ENCODE assay signal across 7 cellular contexts in genomic region chr7:32966953-32967641, GRCh38. TPM values are rescaled to one million over a fixed set of nuclear protein-coding genes. Genes with fewer than 3 reads are reported as not detected.
A peak's percentile ranks its signal among the peaks of the same experiment; 100 is the strongest.
DNase-seq lines count a peak whose midpoint lies in the region; ATAC-seq, FAIRE-seq and TF ChIP-seq lines count a peak whose summit lies in the region.
"Not testable (repeated sequence)": the region's sequence is repeated elsewhere in the genome, so short reads cannot be mapped to it uniquely, and the experiment has no call there.

No MANE protein-coding gene starts in this region.

- not testable (repeated sequence) for TF ChIP-seq POLR2A in HepG2 (IDR thresholded peaks at IDR 0.05; ENCODE audit: insufficient read depth in 1 of 2, low read depth in 2 of 2, low read length in 2 of 2)

- intact Hi-C loops in left ventricle myocardium inferior (cut with micrococcal nuclease); HepG2 (cut with micrococcal nuclease; ENCODE audit: unreplicated experiment): not testable (repeated sequence)

- not testable (repeated sequence) for H3K4me2 ChIP-seq in HepG2 (ENCODE audit: low read depth, low read length)

- ATAC-seq in HepG2 = not testable (repeated sequence)
- ATAC-seq in omental fat pad (ENCODE audit: low FRiP score) = peak; percentile 36

- not testable (repeated sequence) for H3K9me3 ChIP-seq in left ventricle myocardium inferior (replicated peaks); HepG2 (ENCODE audit: low read length)

- 89% methylated on average over 5 of the region's 6 CpGs for whole genome bisulfite sequencing in HepG2 (ENCODE audit: low lambda C conversion rate)

- H3K9ac ChIP-seq in HepG2 (ENCODE audit: insufficient read depth, low read depth, low read length) = not testable (repeated sequence)

- CTCF ChIA-PET in HepG2 (lab: Yijun Ruan, JAX; ENCODE audit: low intra/inter-chr PET ratio, low total read pairs) = not testable (repeated sequence)

- TF ChIP-seq EP300 in HepG2 (IDR thresholded peaks at IDR 0.05; ENCODE audit: low read depth in 2 of 2, low read length in 2 of 2); HepG2 (CRISPR knock-in tag; IDR thresholded peaks at IDR 0.05; ENCODE audit: borderline replicate concordance): not testable (repeated sequence)

- H3K4me1 ChIP-seq in left ventricle myocardium inferior (peaks cover 39% of the 10 kb centered on the region), HepG2 (ENCODE audit: insufficient read depth, low read length) (peaks cover 18% of the 10 kb centered on the region)

- not testable (repeated sequence) for H3K4me3 ChIP-seq in fibroblast of pulmonary artery (replicated peaks; ENCODE audit: low read depth, low read length); left ventricle myocardium inferior; HepG2 (replicated peaks in 1 of 3; ENCODE audit: insufficient read depth in 1 of 3, low read depth in 2 of 3, low read length in 3 of 3)

- H3K79me2 ChIP-seq in HepG2 (ENCODE audit: insufficient read depth, low read length) = not testable (repeated sequence)

- TF ChIP-seq CTCF in fibroblast of pulmonary artery (IDR thresholded peaks at IDR 0.05; ENCODE audit: low read length, missing control alignments); left ventricle myocardium inferior (IDR thresholded peaks at IDR 0.05; ENCODE audit: borderline replicate concordance); HepG2 (CRISPR knock-in tag; IDR thresholded peaks at IDR 0.05); omental fat pad (IDR thresholded peaks at IDR 0.05): not testable (repeated sequence)

- not testable (repeated sequence) for H3K27me3 ChIP-seq in left ventricle myocardium inferior (ENCODE audit: low read depth); HepG2 (ENCODE audit: control insufficient read depth in 1 of 2, insufficient read depth in 2 of 2, low read length in 2 of 2)

- peak overlapping the region; percentile 15 for H3K27ac ChIP-seq in left ventricle myocardium inferior (replicated peaks)
- not testable (repeated sequence) for H3K27ac ChIP-seq in HepG2 (ENCODE audit: extremely low read length, insufficient read depth, low read length)

- not testable (repeated sequence) for BruUV-seq in HepG2 (replicated peaks; lab: Mats Ljungman, UMichigan)

- in situ Hi-C loops in HepG2 (cut with HindIII; ENCODE audit: extremely low pct_ligation_motif_present, low pct_unique_long_range_greater_than_20kb) = not testable (repeated sequence)

- not testable (repeated sequence) for H3K36me3 ChIP-seq in left ventricle myocardium inferior; HepG2 (replicated peaks in 1 of 2; ENCODE audit: control insufficient read depth in 1 of 2, insufficient read depth in 2 of 2, low read length in 2 of 2)

- peak; percentile 41 for DNase-seq in MV-4-11 (lab: John Stamatoyannopoulos, UW)
- peak; percentile 18 for DNase-seq in SIG-M5 treated with dmso at 0.1 percent for 504 hours (lab: John Stamatoyannopoulos, UW; ENCODE audit: unreplicated experiment)
- DNase-seq in amniotic epithelial cell (ENCODE audit: low read depth) = peak; percentile 45
- peak; percentile 10 for DNase-seq in fibroblast of pulmonary artery (ENCODE audit: low read depth)
- not testable (repeated sequence) for DNase-seq in left ventricle myocardium inferior; HepG2 (ENCODE audit: low spot score); omental fat pad (ENCODE audit: low spot score)

- not testable (repeated sequence) for H2AFZ ChIP-seq in HepG2 (ENCODE audit: low read length)

- not testable (repeated sequence) for TF ChIP-seq RAD21 in HepG2 (CRISPR knock-in tag; IDR thresholded peaks at IDR 0.05)

- not testable (repeated sequence) for H4K20me1 ChIP-seq in HepG2 (ENCODE audit: insufficient read depth, low read length)

- FAIRE-seq in HepG2 (lab: Jason Lieb, UNC) = peak; percentile 8

- POLR2A ChIA-PET in HepG2 (lab: Yijun Ruan, JAX) = not testable (repeated sequence)

TF ChIP-seq in HepG2, 621 proteins besides CTCF, POLR2A, EP300 and RAD21:
- peak; percentile 41; the same call in 1 of the 2 replicates for TF ChIP-seq CEBPB (IDR thresholded peaks at IDR 0.05; ENCODE audit: borderline replicate concordance, low read depth, low read length)

RNA-seq across cellular contexts. Expression of gene FKBP9, which starts 9.9 kb away (rescaled TPM):
- 112 TPM for total RNA-seq in left ventricle myocardium inferior
- 24.5 and 41.5 TPM in 2 replicates for total RNA-seq in HepG2 (2016; rRNA removed; fragmentation: Illumina TruSeq; extraction: Trizol)
- total RNA-seq in HepG2 (2016; cell fraction: cytosol; rRNA removed; fragmentation: Illumina TruSeq; extraction: Trizol; ENCODE audit: low read depth) = 10.6 and 11.3 TPM in 2 replicates
- 18.6 and 40.4 TPM in 2 replicates for total RNA-seq in HepG2 (2016; cell fraction: insoluble cytoplasmic fraction; rRNA removed; fragmentation: Illumina TruSeq; extraction: Trizol)
- 23.9 and 24.7 TPM in 2 replicates for total RNA-seq in HepG2 (2016; cell fraction: membrane; rRNA removed; fragmentation: Illumina TruSeq; extraction: Trizol)
- 34.4 and 46.6 TPM in 2 replicates for total RNA-seq in HepG2 (2016; cell fraction: nucleus; rRNA removed; fragmentation: Illumina TruSeq; extraction: Trizol)
- 30.9 and 34.0 TPM in 2 replicates for polyA plus RNA-seq in HepG2 (2011; rRNA removed)
- 34.8 and 39.4 TPM in 2 replicates for polyA plus RNA-seq in HepG2 (2011; cell fraction: cytosol; rRNA removed)
- 28.4 and 28.9 TPM in 2 replicates for polyA plus RNA-seq in HepG2 (2011; cell fraction: nucleus; rRNA removed)
- 47.8 and 53.2 TPM in 2 replicates for polyA plus RNA-seq in HepG2 (2012)
- 7.1 and 8.1 TPM in 2 replicates for polyA plus RNA-seq in HepG2 (2016; cell fraction: cytosol; fragmentation: Illumina TruSeq; extraction: Trizol; ENCODE audit: low read depth)
- polyA plus RNA-seq in HepG2 (2016; cell fraction: insoluble cytoplasmic fraction; fragmentation: Illumina TruSeq; extraction: Trizol; ENCODE audit: low read depth) = 20.8 and 23.9 TPM in 2 replicates
- polyA plus RNA-seq in HepG2 (2016; cell fraction: membrane; fragmentation: Illumina TruSeq; extraction: Trizol; ENCODE audit: low read depth) = 17.5 and 18.0 TPM in 2 replicates
- polyA plus RNA-seq in HepG2 (2016; cell fraction: nucleus; fragmentation: Illumina TruSeq; extraction: Trizol; ENCODE audit: insufficient read depth, low read depth) = 44.2 and 50.8 TPM in 2 replicates
- polyA minus RNA-seq in HepG2 (2011; rRNA and poly(A)+ RNA removed; ENCODE audit: low replicate concordance) = 45.2 and 45.6 TPM in 2 replicates
- polyA minus RNA-seq in HepG2 (2011; cell fraction: cytosol; rRNA and poly(A)+ RNA removed) = 50.7 and 53.4 TPM in 2 replicates
- polyA minus RNA-seq in HepG2 (2011; cell fraction: nucleus; rRNA and poly(A)+ RNA removed) = 30.8 and 31.8 TPM in 2 replicates
- 100 to 1,000 TPM in 1 of 4 donors, 10 to 100 TPM in 3; 86.0 to 269 (median 91.3) TPM for total RNA-seq in omental fat pad
